14 cellular contexts compared by ENCODE assay signal in genomic region chr11:11414996-11415395, GRCh38.
"Had no signal": no experiment of that assay in that cellular context is flagged by ENCODE, and none has a peak within 500 bp of the region (broad histone marks: within the 10 kb centered on the region; RNA-seq: fewer than 3 reads in every experiment).

No MANE protein-coding gene starts in this region.

- H3K9me3 ChIP-seq: adrenal gland, prostate gland, transverse colon had no signal

- H3K4me1 ChIP-seq: adrenal gland had no signal

- ATAC-seq: activated CD4-positive, CD25-positive, alpha-beta regulatory T cell treated with anti-CD3 and anti-CD28 coated beads, Interleukin-2, amount 50 U/mL, for 24 hours; activated T-cell treated with anti-CD3 and anti-CD28 coated beads, Interleukin-2, amount 50 U/mL, for 4 hours; left ventricle myocardium superior; right cardiac atrium had no signal

- H3K27me3 ChIP-seq: adrenal gland, dorsolateral prefrontal cortex, transverse colon had no signal

- H3K9me3 Mint-ChIP-seq: activated CD4-positive, alpha-beta T cell treated with anti-CD3 and anti-CD28 coated beads, Interleukin-2, amount 10 ng/mL, durations not matched to agents 7 days and 5 days; activated T-cell treated with anti-CD3 and anti-CD28 coated beads, Interleukin-2, amount 50 U/mL, for 4 hours had no signal

- H3K36me3 ChIP-seq: adrenal gland, prostate gland, transverse colon had no signal

- H3K27ac Mint-ChIP-seq: activated CD4-positive, alpha-beta T cell treated with anti-CD3 and anti-CD28 coated beads, Interleukin-2, amount 10 ng/mL, durations not matched to agents 7 days and 5 days had no signal

- H3K4me3 ChIP-seq: adrenal gland, dorsolateral prefrontal cortex, prostate gland, transverse colon had no signal

- H3K27ac ChIP-seq: adrenal gland, prostate gland had no signal

- DNase-seq: activated CD4-positive, alpha-beta T cell treated with anti-CD3 and anti-CD28 coated beads, Interleukin-2, amount 10 ng/mL, durations not matched to agents 7 days and 5 days; activated CD8-positive, alpha-beta memory T cell treated with anti-CD3 and anti-CD28 coated beads, Interleukin-2, amount 50 U/mL, for 4 hours; activated effector memory CD4-positive, alpha-beta T cell treated with Interleukin-2 at 50 U/mL for 16 hours; activated naive CD4-positive, alpha-beta T cell treated with anti-CD3 and anti-CD28 coated beads, Interleukin-2, amount 50 U/mL, for 16 hours; activated T-cell treated with anti-CD3 and anti-CD28 coated beads, Interleukin-2, amount 50 U/mL, for 4 hours; adrenal gland; dorsolateral prefrontal cortex; left ventricle myocardium superior; right cardiac atrium; stimulated activated CD4-positive, alpha-beta T cell treated with anti-CD3 and anti-CD28 coated beads, Interleukin-2, amount 100 ng/mL, for 24 hours; stimulated activated naive CD4-positive, alpha-beta T cell treated with Interleukin-2 at 50 U/mL for 16 hours; transverse colon had no signal
